Comparison of ENCODE assay signal across 8 cellular contexts in the genomic region with DNA sequence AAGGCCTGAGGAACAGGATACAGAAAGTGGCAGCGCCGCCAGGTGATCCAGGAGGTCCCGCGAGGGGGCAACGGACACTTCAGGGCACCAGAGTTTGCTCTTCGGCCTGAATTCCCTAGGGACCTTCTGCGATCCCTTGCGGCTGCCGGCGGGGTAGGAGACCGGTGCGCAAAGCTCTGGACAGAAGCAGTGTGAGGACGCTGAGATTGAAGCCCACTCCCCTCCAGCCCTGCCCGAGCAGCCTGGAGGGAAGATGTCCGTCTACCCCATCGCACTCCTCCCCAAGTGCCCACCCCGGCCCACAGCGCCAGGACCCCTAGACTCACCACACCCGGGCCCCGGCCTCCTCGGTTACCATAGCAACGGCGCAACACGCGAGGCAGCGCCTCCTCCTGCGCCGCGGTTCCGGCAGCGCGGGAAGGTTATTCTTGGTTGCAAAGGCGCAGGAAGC. TPM values are rescaled to one million over a fixed set of nuclear protein-coding genes. Genes with fewer than 3 reads are reported as not detected.
DNase-seq lines count a peak whose midpoint lies in the region; ATAC-seq and TF ChIP-seq lines count a peak whose summit lies in the region.

Gene ANKRD45, minus strand, starts transcription at position 361 of the 451 bp plus-strand sequence. CDS start 10,433 bp downstream, outside the sequence.

- no peaks in the 10 kb centered on the region for H3K9me3 ChIP-seq in neuron (ENCODE audit: low read length)

- no peak within 1 kb of the TSS for H3K4me3 Mint-ChIP-seq in activated CD4-positive, alpha-beta memory T cell treated with anti-CD3 and anti-CD28 coated beads, Interleukin-2, amount 10 ng/mL, durations not matched to agents 7 days and 5 days

- H3K27me3 Mint-ChIP-seq in activated CD4-positive, alpha-beta memory T cell treated with anti-CD3 and anti-CD28 coated beads, Interleukin-2, amount 10 ng/mL, durations not matched to agents 7 days and 5 days = peaks cover 29% of the 10 kb centered on the region

- H2AFZ ChIP-seq in neuron (ENCODE audit: low read depth, low read length) = peak within 1 kb of the TSS; percentile 96

- H3K4me3 ChIP-seq in neuron (ENCODE audit: low read length) = peak within 1 kb of the TSS; percentile 71

- H3K27ac Mint-ChIP-seq in activated CD4-positive, alpha-beta memory T cell treated with anti-CD3 and anti-CD28 coated beads, Interleukin-2, amount 10 ng/mL, durations not matched to agents 7 days and 5 days = no peak within 1 kb of the TSS

- peaks cover 9% of the 10 kb centered on the region for H3K4me1 Mint-ChIP-seq in activated CD4-positive, alpha-beta memory T cell treated with anti-CD3 and anti-CD28 coated beads, Interleukin-2, amount 10 ng/mL, durations not matched to agents 7 days and 5 days

- peak; percentile 60 for DNase-seq in Right ventricle myocardium inferior (ENCODE audit: missing footprints)
- DNase-seq in cardiac septum (ENCODE audit: low spot score) = no peak
- DNase-seq in activated CD4-positive, alpha-beta memory T cell treated with anti-CD3 and anti-CD28 coated beads, Interleukin-2, amount 10 ng/mL, durations not matched to agents 7 days and 5 days = peak; percentile 20
- peak; percentile 4 for DNase-seq in fibroblast of the conjunctiva (ENCODE audit: low read depth)
- no peak for DNase-seq in HEK293T (ENCODE audit: extremely low spot score)
- DNase-seq in MV-4-11 (lab: John Stamatoyannopoulos, UW) = no peak

- CTCF ChIA-PET in activated CD4-positive, alpha-beta memory T cell treated with anti-CD3 and anti-CD28 coated beads, Interleukin-2, amount 10 ng/mL, durations not matched to agents 7 days and 5 days (lab: Charles Lee) = no interaction called here
- CTCF ChIA-PET in HEK293T (lab: Yijun Ruan, JAX) = no interaction called here

- intact Hi-C loops in Right ventricle myocardium inferior (cut with DNase I) (no loop called here), cardiac septum (cut with DNase I) (no loop called here)

- no peaks in the 10 kb centered on the region for H3K36me3 Mint-ChIP-seq in activated CD4-positive, alpha-beta memory T cell treated with anti-CD3 and anti-CD28 coated beads, Interleukin-2, amount 10 ng/mL, durations not matched to agents 7 days and 5 days (ENCODE audit: low read depth)

- no peaks in the 10 kb centered on the region for H3K9me3 Mint-ChIP-seq in activated CD4-positive, alpha-beta memory T cell treated with anti-CD3 and anti-CD28 coated beads, Interleukin-2, amount 10 ng/mL, durations not matched to agents 7 days and 5 days

- ATAC-seq in Right ventricle myocardium inferior (no peak), HG02852 (IDR thresholded peaks at IDR 0.05; ENCODE audit: unreplicated experiment) (no peak)

- no peaks in the 10 kb centered on the region for H3K27me3 ChIP-seq in neuron (ENCODE audit: insufficient read depth, low read length)

- POLR2A ChIA-PET in activated CD4-positive, alpha-beta memory T cell treated with anti-CD3 and anti-CD28 coated beads, Interleukin-2, amount 10 ng/mL, durations not matched to agents 7 days and 5 days (lab: Charles Lee) = no interaction called here
- POLR2A ChIA-PET in HEK293T (lab: Yijun Ruan, JAX) = no interaction called here

- peaks cover 17% of the 10 kb centered on the region for H3K4me1 ChIP-seq in neuron (ENCODE audit: insufficient read depth, low read length)

- H3K36me3 ChIP-seq in neuron (ENCODE audit: insufficient read depth, low read length) = no peaks in the 10 kb centered on the region

TF ChIP-seq in HEK293T, 16 proteins besides CTCF, POLR2A, EP300 and RAD21:
- TF ChIP-seq ELF4 (IDR thresholded peaks at IDR 0.05) (no peak), TARDBP (IDR thresholded peaks at IDR 0.05) (no peak), SUZ12 (IDR thresholded peaks at IDR 0.05) (no peak), ARNT (IDR thresholded peaks at IDR 0.05) (no peak), FOXK2 (IDR thresholded peaks at IDR 0.05) (no peak), PKNOX1 (IDR thresholded peaks at IDR 0.05) (no peak), FOXM1 (IDR thresholded peaks at IDR 0.05; ENCODE audit: borderline replicate concordance) (no peak), ZNF384 (IDR thresholded peaks at IDR 0.05) (no peak)
TF ChIP-seq in HEK293T: peak in this region for 0.

RNA-seq across cellular contexts. Expression of gene ANKRD45, which starts in this region (rescaled TPM):
- 0.16 TPM for total RNA-seq in Right ventricle myocardium inferior
- 0.32 TPM for total RNA-seq in cardiac septum
- not detected for total RNA-seq in activated CD4-positive, alpha-beta memory T cell treated with anti-CD3 and anti-CD28 coated beads, Interleukin-2, amount 10 ng/mL, durations not matched to agents 7 days and 5 days

Comparison
In these comparisons a context has a peak if more than half of its experiments do, and no peak if none do; other contexts are left out.
1. Peak in DNase-seq in Right ventricle myocardium inferior; RNA of the gene not detected or under 1 TPM.
2. Peak in DNase-seq in activated CD4-positive, alpha-beta memory T cell treated with anti-CD3 and anti-CD28 coated beads, Interleukin-2, amount 10 ng/mL, durations not matched to agents 7 days and 5 days; RNA of the gene not detected or under 1 TPM.